Comparison of ENCODE assay signal across 21 cellular contexts in the genomic region with DNA sequence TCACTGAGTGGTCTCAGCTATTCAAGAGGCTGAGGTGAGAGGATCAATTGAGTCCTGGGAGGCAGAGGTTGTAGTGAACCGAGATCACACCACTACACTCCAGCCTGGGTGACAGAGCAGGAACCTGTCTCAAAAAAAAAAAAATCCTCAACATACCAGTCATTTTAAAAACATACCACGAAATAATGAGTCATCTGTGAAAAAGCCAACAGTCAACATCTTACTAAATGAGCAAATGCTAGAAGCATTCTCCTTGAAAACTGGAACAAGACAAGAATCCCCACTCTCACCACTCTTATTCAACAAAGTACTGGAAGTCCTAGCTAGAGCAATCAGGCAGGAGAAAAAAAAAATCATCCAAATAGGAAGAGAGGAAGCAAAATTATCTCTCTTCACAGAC.
DNase-seq lines count a peak whose midpoint lies in the region; ATAC-seq and TF ChIP-seq lines count a peak whose summit lies in the region.
"Had no signal": no experiment of that assay in that cellular context is flagged by ENCODE, and none has a peak within 500 bp of the region (broad histone marks: within the 10 kb centered on the region; RNA-seq: fewer than 3 reads in every experiment).

No MANE protein-coding gene starts in this region.

- in situ Hi-C loops in brain microvascular endothelial cell (cut with HindIII; ENCODE audit: low pct_ligation_motif_present, low sequenced_read_pairs) = no loop called here

- H3K4me3 ChIP-seq in AG09309 (ENCODE audit: control insufficient read depth, low read depth, low read length) = no peak overlapping the region
- no peak overlapping the region for H3K4me3 ChIP-seq in brain microvascular endothelial cell (ENCODE audit: low read depth, low read length)
- no peak overlapping the region for H3K4me3 ChIP-seq in H7 (ENCODE audit: insufficient read depth, low read depth, low read length)
- H3K4me3 ChIP-seq: dorsolateral prefrontal cortex, esophagus squamous epithelium, sigmoid colon, SJCRH30, vagina had no signal

- peak overlapping the region; percentile 60 for H3K27ac ChIP-seq in brain microvascular endothelial cell
- H3K27ac ChIP-seq: dorsolateral prefrontal cortex, esophagus squamous epithelium, sigmoid colon, SJCRH30, vagina had no signal

- TF ChIP-seq CTCF in AG09309 (IDR thresholded peaks at IDR 0.05; ENCODE audit: control insufficient read depth, insufficient read depth, low read depth, low read length, missing control alignments) (no peak), brain microvascular endothelial cell (IDR thresholded peaks at IDR 0.05; ENCODE audit: low read depth, low read length, missing control alignments) (no peak)

- H3K36me3 ChIP-seq in brain microvascular endothelial cell (replicated peaks) (no peaks in the 10 kb centered on the region), H7 (replicated peaks; ENCODE audit: control insufficient read depth, insufficient read depth, low read length) (no peaks in the 10 kb centered on the region)
- H3K36me3 ChIP-seq: esophagus squamous epithelium, sigmoid colon, SJCRH30, vagina had no signal

- peak; percentile 0 for DNase-seq in AG09309 (ENCODE audit: low read depth)
- peak; percentile 66 for DNase-seq in HT1080 (ENCODE audit: low read depth)
- DNase-seq in brain microvascular endothelial cell = peak; percentile 52
- DNase-seq in glomerular visceral epithelial cell (ENCODE audit: extremely low spot score) = peak; percentile 0
- no peak for DNase-seq in ecto neural progenitor cell (ENCODE audit: low spot score)
- DNase-seq in H7 = no peak
- DNase-seq: activated CD4-positive, alpha-beta T cell treated with anti-CD3 and anti-CD28 coated beads for 1 hour; activated naive CD4-positive, alpha-beta T cell; dorsolateral prefrontal cortex; esophagus squamous epithelium; GDM1; left cardiac atrium; NCI-H2029; NCI-H510A treated with DMSO at 0.1 percent for 48 hours; occipital lobe; sigmoid colon; SJCRH30; T-helper 9 cell had no signal

- H3K27me3 ChIP-seq in brain microvascular endothelial cell (replicated peaks) (no peaks in the 10 kb centered on the region), H7 (ENCODE audit: control insufficient read depth, insufficient read depth, low read length) (no peaks in the 10 kb centered on the region)
- H3K27me3 ChIP-seq: esophagus squamous epithelium, sigmoid colon, SJCRH30, vagina had no signal

- no peak for ATAC-seq in HG03521 (IDR thresholded peaks at IDR 0.05; ENCODE audit: unreplicated experiment)
- no peak for ATAC-seq in GM19328 (IDR thresholded peaks at IDR 0.05; ENCODE audit: unreplicated experiment)
- ATAC-seq: left cardiac atrium had no signal

Comparison
In these comparisons a context has a peak if more than half of its experiments do, and no peak if none do; other contexts are left out.
1. DNase-seq: peak in AG09309 (single experiment), HT1080 (single experiment), brain microvascular endothelial cell (single experiment) and glomerular visceral epithelial cell (single experiment); none in ecto neural progenitor cell (single experiment) and H7 (single experiment).